Comparison of ENCODE assay signal across 23 cellular contexts in genomic region chr9:95518026-95518425, GRCh38. TPM values are rescaled to one million over a fixed set of nuclear protein-coding genes. Genes with fewer than 3 reads are reported as not detected.
DNase-seq lines count a peak whose midpoint lies in the region; ATAC-seq and TF ChIP-seq lines count a peak whose summit lies in the region.
"Had no signal": no experiment of that assay in that cellular context is flagged by ENCODE, and none has a peak within 500 bp of the region (broad histone marks: within the 10 kb centered on the region; RNA-seq: fewer than 3 reads in every experiment).

No MANE protein-coding gene starts in this region.

- POLR2A ChIA-PET in HEK293 (lab: Yijun Ruan, JAX) = no interaction called here

- H3K9me3 ChIP-seq in HEK293 (ENCODE audit: control insufficient read depth, insufficient read depth, low read depth, low read length) (no peaks in the 10 kb centered on the region), neural cell (ENCODE audit: low read length) (no peaks in the 10 kb centered on the region), WERI-Rb-1 (ENCODE audit: severe bottlenecking) (no peaks in the 10 kb centered on the region), heart right ventricle (no peaks in the 10 kb centered on the region), left ventricle myocardium inferior (replicated peaks) (no peaks in the 10 kb centered on the region)
- H3K9me3 ChIP-seq: A549, BE2C, HAP-1 had no signal

- H4K20me1 ChIP-seq in neural cell (ENCODE audit: insufficient read depth) = no peaks in the 10 kb centered on the region

- H3K9ac ChIP-seq in neural cell (ENCODE audit: low read length) = peak overlapping the region; percentile 89
- H3K9ac ChIP-seq: BLaER1 treated with 17β-estradiol and CSF1 and Interleukin-3, amounts not matched to agents 10 nM and 100 nM; GM23248 had no signal

- TF ChIP-seq RAD21 in neural cell (conservative IDR thresholded peaks at IDR 0.05) = no peak

- H3K27ac ChIP-seq in HEK293 (ENCODE audit: extremely low read depth, low read depth, low read length) = no peak overlapping the region
- peak overlapping the region; percentile 92 for H3K27ac ChIP-seq in neural cell (ENCODE audit: low read length)
- H3K27ac ChIP-seq in WERI-Rb-1 = no peak overlapping the region
- no peak overlapping the region for H3K27ac ChIP-seq in heart right ventricle
- no peak overlapping the region for H3K27ac ChIP-seq in left ventricle myocardium inferior (replicated peaks)
- H3K27ac ChIP-seq: A549; BLaER1 treated with 17β-estradiol and CSF1 and Interleukin-3, amounts not matched to agents 10 nM and 100 nM; GM23248 had no signal

- H3F3A ChIP-seq in neural cell (ENCODE audit: insufficient read depth, low read length, poor library complexity, severe bottlenecking) = no peaks in the 10 kb centered on the region

- DNase-seq in glutamatergic neuron (no peak), type B pancreatic cell (ENCODE audit: extremely low spot score, unreplicated experiment) (no peak), WERI-Rb-1 (no peak), heart right ventricle (no peak), left ventricle myocardium inferior (no peak)
- DNase-seq: 8988T; ACHN; AML-193; BE2C; CD4-positive, alpha-beta T cell; CD8-positive, alpha-beta memory T cell; DMS 273 treated with DMSO at 0.1 percent for 48 hours; DMS79; EL; GDM1; GM23248 had no signal

- CTCF ChIA-PET in HEK293 (lab: Yijun Ruan, JAX) = no interaction called here

- H3K36me3 Mint-ChIP-seq in glutamatergic neuron (ENCODE audit: unreplicated experiment) (peaks cover 10% of the 10 kb centered on the region), type B pancreatic cell (no peaks in the 10 kb centered on the region)

- H3K4me3 ChIP-seq in HEK293 (ENCODE audit: low read depth, low read length) (no peak overlapping the region), neural cell (ENCODE audit: low read length) (peak overlapping the region; percentile 85), WERI-Rb-1 (ENCODE audit: low read depth, low read length) (no peak overlapping the region), heart right ventricle (no peak overlapping the region), left ventricle myocardium inferior (no peak overlapping the region)
- H3K4me3 ChIP-seq: A549, GM12878, GM23248, HAP-1 had no signal

- H3K27ac Mint-ChIP-seq in glutamatergic neuron (ENCODE audit: unreplicated experiment) (no peak overlapping the region), type B pancreatic cell (no peak overlapping the region)
- H3K27ac Mint-ChIP-seq: CD14-positive monocyte; CD4-positive, alpha-beta T cell had no signal

- peak overlapping the region; percentile 55 for H3K4me3 Mint-ChIP-seq in glutamatergic neuron (ENCODE audit: unreplicated experiment)
- H3K4me3 Mint-ChIP-seq in type B pancreatic cell = peak overlapping the region; percentile 11

- no peak for TF ChIP-seq CTCF in HEK293 (tag by site-specific recombination; IDR thresholded peaks at IDR 0.05)
- TF ChIP-seq CTCF in glutamatergic neuron (IDR thresholded peaks at IDR 0.05; ENCODE audit: partially characterized antibody, unreplicated experiment) = no peak
- TF ChIP-seq CTCF in neural cell (IDR thresholded peaks at IDR 0.05; ENCODE audit: poor library complexity, severe bottlenecking) = no peak
- TF ChIP-seq CTCF in type B pancreatic cell (conservative IDR thresholded peaks at IDR 0.05) = no peak
- no peak for TF ChIP-seq CTCF in WERI-Rb-1 (IDR thresholded peaks at IDR 0.05; ENCODE audit: low read depth, low read length)
- no peak for TF ChIP-seq CTCF in heart right ventricle (IDR thresholded peaks at IDR 0.05)
- no peak for TF ChIP-seq CTCF in left ventricle myocardium inferior (IDR thresholded peaks at IDR 0.05; ENCODE audit: borderline replicate concordance)

- intact Hi-C loops in heart right ventricle (cut with DNase I) (loop anchor here in 6 of 10 donors (10.0 kb wide), 5 partner anchors 57 to 697 kb away; partner anchors contain the start of gene ERCC6L2 (in 2 of the 6)), left ventricle myocardium inferior (cut with micrococcal nuclease) (no loop called here)

- peak overlapping the region; percentile 21 for H3K4me2 ChIP-seq in neural cell (ENCODE audit: low read length)
- H3K4me2 ChIP-seq: A549 had no signal

- H3K9me2 ChIP-seq in neural cell (ENCODE audit: insufficient read depth, low read length) = no peaks in the 10 kb centered on the region

- peaks cover 6% of the 10 kb centered on the region for H3K9me3 Mint-ChIP-seq in glutamatergic neuron (ENCODE audit: unreplicated experiment)
- peaks cover 4% of the 10 kb centered on the region for H3K9me3 Mint-ChIP-seq in type B pancreatic cell

- H3K27me3 ChIP-seq in neural cell (ENCODE audit: insufficient read depth, low read depth, low read length) (peaks cover 21% of the 10 kb centered on the region), WERI-Rb-1 (ENCODE audit: insufficient read depth, low read depth, severe bottlenecking) (no peaks in the 10 kb centered on the region), heart right ventricle (peaks cover 0 to 60% (median 0%) of the 10 kb centered on the region in 7 donors), left ventricle myocardium inferior (ENCODE audit: low read depth) (no peaks in the 10 kb centered on the region)
- H3K27me3 ChIP-seq: BE2C had no signal

- WGBS in heart right ventricle, 2 donors = 99% methylated on average over 3 of the region's 3 CpGs

- no peak overlapping the region for H2AFZ ChIP-seq in neural cell (ENCODE audit: low read depth, low read length)

- H3K27me3 Mint-ChIP-seq in glutamatergic neuron (ENCODE audit: unreplicated experiment) = peaks cover 13% of the 10 kb centered on the region
- peaks cover 55% of the 10 kb centered on the region for H3K27me3 Mint-ChIP-seq in type B pancreatic cell

- no peak for ATAC-seq in heart right ventricle
- ATAC-seq: A549, GM12878 had no signal

- TF ChIP-seq EP300 in neural cell (conservative IDR thresholded peaks at IDR 0.05; ENCODE audit: poor library complexity, severe bottlenecking) = no peak

- H3K79me2 ChIP-seq in neural cell (replicated peaks; ENCODE audit: insufficient read depth, low read length) = peaks cover 24% of the 10 kb centered on the region

- H3K36me3 ChIP-seq in HEK293 (ENCODE audit: control insufficient read depth in 2 of 2, insufficient read depth in 1 of 2, low read length in 2 of 2) (no peaks in the 10 kb centered on the region), neural cell (ENCODE audit: insufficient read depth, low read length) (no peaks in the 10 kb centered on the region), WERI-Rb-1 (no peaks in the 10 kb centered on the region), heart right ventricle (no peaks in the 10 kb centered on the region), left ventricle myocardium inferior (no peaks in the 10 kb centered on the region)
- H3K36me3 ChIP-seq: BE2C; BLaER1 treated with 17β-estradiol and CSF1 and Interleukin-3, amounts not matched to agents 10 nM and 100 nM; HAP-1 had no signal

- H3K4me1 ChIP-seq in HEK293 (ENCODE audit: control insufficient read depth, insufficient read depth, low read length) (no peaks in the 10 kb centered on the region), heart right ventricle (peaks cover 5 to 22% (median 11%) of the 10 kb centered on the region in 9 donors), left ventricle myocardium inferior (peaks cover 23% of the 10 kb centered on the region)
- H3K4me1 ChIP-seq: A549 had no signal

- H3K4me1 Mint-ChIP-seq in glutamatergic neuron (ENCODE audit: low read depth, unreplicated experiment) = peaks cover 7% of the 10 kb centered on the region
- peaks cover 24% of the 10 kb centered on the region for H3K4me1 Mint-ChIP-seq in type B pancreatic cell (ENCODE audit: unreplicated experiment)

TF ChIP-seq in neural cell, 6 proteins besides CTCF, POLR2A, EP300 and RAD21:
- TF ChIP-seq MXI1 (conservative IDR thresholded peaks at IDR 0.05; ENCODE audit: poor library complexity, severe bottlenecking) = no peak
- TF ChIP-seq TAF1 (IDR thresholded peaks at IDR 0.05; ENCODE audit: low read depth) = no peak
- no peak for TF ChIP-seq REST (IDR thresholded peaks at IDR 0.05; ENCODE audit: borderline replicate concordance)
- no peak for TF ChIP-seq EZH2 (IDR thresholded peaks at IDR 0.05; ENCODE audit: borderline replicate concordance, insufficient read depth, low read length, poor library complexity, severe bottlenecking)
- no peak for TF ChIP-seq POLR2AphosphoS5 (IDR thresholded peaks at IDR 0.05)
- no peak for TF ChIP-seq SMC3 (conservative IDR thresholded peaks at IDR 0.05; ENCODE audit: poor library complexity)

RNA-seq across cellular contexts. Expression of gene PTCH1, which starts 1.3 kb away (rescaled TPM):
- total RNA-seq in glutamatergic neuron (ENCODE audit: unreplicated experiment) (104 TPM), type B pancreatic cell (ENCODE audit: low replicate concordance) (41.7 and 123 TPM in 2 replicates), heart right ventricle (1 to 10 TPM; 3.6 to 10.0 (median 7.8) TPM), left ventricle myocardium inferior (6.6 TPM)
- polyA plus RNA-seq in neural cell (15.6 and 20.0 TPM in 2 replicates), heart right ventricle (1 to 10 TPM; 1.6 to 3.7 TPM)
- 32.9 and 53.0 TPM in 2 replicates for polyA minus RNA-seq in neural cell
- polyA plus RNA-seq: CD14-positive monocyte had no signal
